ENCODE assay signal across 24 cellular contexts in genomic region chr6:148450866-148451265, GRCh38.
DNase-seq lines count a peak whose midpoint lies in the region; ATAC-seq, FAIRE-seq and TF ChIP-seq lines count a peak whose summit lies in the region.
"Had no signal": no experiment of that assay in that cellular context is flagged by ENCODE, and none has a peak within 500 bp of the region (broad histone marks: within the 10 kb centered on the region; RNA-seq: fewer than 3 reads in every experiment).

No MANE protein-coding gene starts in this region.

- H3K9ac ChIP-seq in BLaER1 treated with 17β-estradiol and CSF1 and Interleukin-3, amounts not matched to agents 10 nM and 100 nM: no peak overlapping the region
- H3K9ac ChIP-seq in endodermal cell (ENCODE audit: extremely low read depth, low read length, poor library complexity, severe bottlenecking) (no peak overlapping the region), trophoblast cell (ENCODE audit: low read length) (no peak overlapping the region), kidney (ENCODE audit: low read length in 2 of 2) (no peak overlapping the region)
- H3K9ac ChIP-seq: GM23248 had no signal

- H3K27ac Mint-ChIP-seq in endodermal cell (no peak overlapping the region), nephron progenitor cell (no peak overlapping the region)

- H3K36me3 Mint-ChIP-seq in endodermal cell (ENCODE audit: low read depth) (peaks cover 4% of the 10 kb centered on the region), nephron progenitor cell (ENCODE audit: low read depth) (peaks cover 59% of the 10 kb centered on the region)

- H4K20me1 ChIP-seq in BLaER1 treated with 17β-estradiol and CSF1 and Interleukin-3, amounts not matched to agents 10 nM and 100 nM: peaks cover 0 to 11% (median 0%) of the 10 kb centered on the region in 11 experiments; a peak in 9 of 22 replicates

- H3K4me3 ChIP-seq in BLaER1 treated with 17β-estradiol and CSF1 and Interleukin-3, amounts not matched to agents 10 nM and 100 nM: no peak overlapping the region
- no peak overlapping the region for H3K4me3 ChIP-seq in endodermal cell (ENCODE audit: low read length)
- H3K4me3 ChIP-seq in trophoblast cell (ENCODE audit: low read depth, low read length): no peak overlapping the region
- no peak overlapping the region for H3K4me3 ChIP-seq in kidney (ENCODE audit: low read length in 2 of 2)
- H3K4me3 ChIP-seq: A549, GM23248 had no signal

- H3K4me2 ChIP-seq in BLaER1 treated with 17β-estradiol and CSF1 and Interleukin-3, amounts not matched to agents 10 nM and 100 nM: peak overlapping the region in 8 of 11 experiments; percentile 58 to 75 (median 70); a peak in 10 of 22 replicates
- no peak overlapping the region for H3K4me2 ChIP-seq in trophoblast cell (ENCODE audit: low read length)
- H3K4me2 ChIP-seq: A549 had no signal

- H3K4me3 Mint-ChIP-seq in endodermal cell (no peak overlapping the region), nephron progenitor cell (no peak overlapping the region)

- peak; percentile 22 for DNase-seq in SK-MEL-5 (ENCODE audit: low read depth, low spot score)
- peak; percentile 11 for DNase-seq in endodermal cell
- DNase-seq in trophoblast cell: peak; percentile 77 to 80
- no peak for DNase-seq in kidney
- DNase-seq in stimulated activated CD8-positive, alpha-beta memory T cell treated with anti-CD3 and anti-CD28 coated beads, Interleukin-4, amount 100 ng/mL, for 48 hours: no peak
- no peak for DNase-seq in nephron progenitor cell
- DNase-seq: 8988T; ACHN; AML-193; BE2C; C1 segment of cervical spinal cord; CD4-positive, alpha-beta memory T cell; COR-L47; DMS153; DND-41; GM23248; H7; HCEC 1CT had no signal

- no peak for FAIRE-seq in kidney (lab: Jason Lieb, UNC)
- FAIRE-seq: A549, G401.6, GM12892, H1 had no signal

- peaks cover 23% of the 10 kb centered on the region for H3K4me1 Mint-ChIP-seq in endodermal cell
- H3K4me1 Mint-ChIP-seq in nephron progenitor cell: peaks cover 56% of the 10 kb centered on the region

- H3K23ac ChIP-seq in trophoblast cell (ENCODE audit: low read length): no peak overlapping the region

- TF ChIP-seq CTCF in endodermal cell (conservative IDR thresholded peaks at IDR 0.05) (no peak), kidney (IDR thresholded peaks at IDR 0.05; ENCODE audit: borderline replicate concordance, extremely low read depth, insufficient read depth) (no peak), nephron progenitor cell (IDR thresholded peaks at IDR 0.05) (no peak)

- H4K91ac ChIP-seq in trophoblast cell (ENCODE audit: low read depth, low read length): no peak overlapping the region

- peaks cover 0 to 9% (median 0%) of the 10 kb centered on the region in 11 experiments; a peak in 2 of 22 replicates for H3K36me3 ChIP-seq in BLaER1 treated with 17β-estradiol and CSF1 and Interleukin-3, amounts not matched to agents 10 nM and 100 nM
- peaks cover 7% of the 10 kb centered on the region for H3K36me3 ChIP-seq in endodermal cell (ENCODE audit: control insufficient read depth, insufficient read depth, low read length)
- H3K36me3 ChIP-seq in trophoblast cell (ENCODE audit: control insufficient read depth in 1 of 2, insufficient read depth in 2 of 2, low read length in 2 of 2): no peaks in the 10 kb centered on the region
- H3K36me3 ChIP-seq in kidney (ENCODE audit: control insufficient read depth in 1 of 2, insufficient read depth in 2 of 2, low read length in 2 of 2): no peaks in the 10 kb centered on the region
- H3K36me3 ChIP-seq: BE2C had no signal

- no peak overlapping the region for H3K14ac ChIP-seq in trophoblast cell (ENCODE audit: low read length)

- no peak overlapping the region for H3K27ac ChIP-seq in BLaER1 treated with 17β-estradiol and CSF1 and Interleukin-3, amounts not matched to agents 10 nM and 100 nM
- H3K27ac ChIP-seq in endodermal cell (ENCODE audit: low read depth, low read length) (no peak overlapping the region), trophoblast cell (ENCODE audit: low read depth, low read length) (no peak overlapping the region), kidney (ENCODE audit: low read depth in 2 of 2, low read length in 2 of 2) (no peak overlapping the region)
- H3K27ac ChIP-seq: A549, GM23248 had no signal

- peaks cover 5% of the 10 kb centered on the region for H3K79me1 ChIP-seq in trophoblast cell (ENCODE audit: low read length)

- no peak overlapping the region for H4K12ac ChIP-seq in trophoblast cell (ENCODE audit: low read depth, low read length)

- H3K18ac ChIP-seq in trophoblast cell (ENCODE audit: low read length): no peak overlapping the region

- intact Hi-C loops in kidney (cut with DNase I): loop anchor here (10.0 kb wide), 1 partner anchor 266 kb away; no protein-coding TSS in a partner anchor

- peaks cover 0 to 53% (median 23%) of the 10 kb centered on the region in 11 experiments; a peak in 13 of 22 replicates for H3K27me3 ChIP-seq in BLaER1 treated with 17β-estradiol and CSF1 and Interleukin-3, amounts not matched to agents 10 nM and 100 nM
- H3K27me3 ChIP-seq in endodermal cell (ENCODE audit: control insufficient read depth, insufficient read depth, low read length, poor library complexity, severe bottlenecking) (no peaks in the 10 kb centered on the region), trophoblast cell (ENCODE audit: insufficient read depth, low read length) (no peaks in the 10 kb centered on the region)
- H3K27me3 ChIP-seq: BE2C had no signal

- H3K27me3 Mint-ChIP-seq in endodermal cell (ENCODE audit: insufficient read depth) (no peaks in the 10 kb centered on the region), nephron progenitor cell (ENCODE audit: low read depth, poor library complexity) (no peaks in the 10 kb centered on the region)

- ATAC-seq in HG03378 (IDR thresholded peaks at IDR 0.05; ENCODE audit: unreplicated experiment): no peak
- ATAC-seq: A549 had no signal

- no peak overlapping the region for H4K8ac ChIP-seq in trophoblast cell (ENCODE audit: low read depth, low read length)

- H2AFZ ChIP-seq in trophoblast cell (ENCODE audit: insufficient read depth, low read length, poor library complexity): no peak overlapping the region
- H2AFZ ChIP-seq: GM23248 had no signal

- in situ Hi-C loops in SK-MEL-5 (cut with HindIII; ENCODE audit: low pct_unique_long_range_greater_than_20kb, low sequenced_read_pairs): no loop called here

- no peak overlapping the region for H3K4ac ChIP-seq in trophoblast cell (ENCODE audit: low read depth, low read length)

- H2BK5ac ChIP-seq in trophoblast cell (ENCODE audit: low read depth, low read length, poor library complexity): no peak overlapping the region

- no peak overlapping the region for H2AK5ac ChIP-seq in trophoblast cell (ENCODE audit: low read length)

- H2BK120ac ChIP-seq in trophoblast cell (ENCODE audit: insufficient read depth, low read length, poor library complexity): no peak overlapping the region

- peaks cover 17 to 74% (median 22%) of the 10 kb centered on the region in 10 experiments for H3K4me1 ChIP-seq in BLaER1 treated with 17β-estradiol and CSF1 and Interleukin-3, amounts not matched to agents 10 nM and 100 nM
- H3K4me1 ChIP-seq in endodermal cell (ENCODE audit: control insufficient read depth, insufficient read depth, low read length): peaks cover 4% of the 10 kb centered on the region
- H3K4me1 ChIP-seq in trophoblast cell (ENCODE audit: control insufficient read depth in 1 of 2, insufficient read depth in 2 of 2, low read length in 2 of 2): peaks cover 12 to 14% of the 10 kb centered on the region in 2 experiments
- H3K4me1 ChIP-seq in kidney (ENCODE audit: control insufficient read depth in 1 of 2, insufficient read depth in 1 of 2, low read depth in 1 of 2, low read length in 2 of 2): no peaks in the 10 kb centered on the region
- H3K4me1 ChIP-seq: A549, BE2C had no signal

- peaks cover 3% of the 10 kb centered on the region for H3K79me2 ChIP-seq in trophoblast cell (ENCODE audit: control insufficient read depth, insufficient read depth, low read length, poor library complexity)

- H3K9me3 ChIP-seq in BLaER1 treated with 17β-estradiol and CSF1 and Interleukin-3, amounts not matched to agents 10 nM and 100 nM (replicated peaks in 1 of 11): no peaks in the 10 kb centered on the region
- H3K9me3 ChIP-seq in endodermal cell (ENCODE audit: control insufficient read depth, low read length): no peaks in the 10 kb centered on the region
- no peaks in the 10 kb centered on the region for H3K9me3 ChIP-seq in trophoblast cell (ENCODE audit: insufficient read depth, low read depth, low read length)
- no peaks in the 10 kb centered on the region for H3K9me3 ChIP-seq in kidney (ENCODE audit: control insufficient read depth in 1 of 2, low read length in 2 of 2)
- H3K9me3 ChIP-seq: A549, BE2C had no signal

- no peak overlapping the region for H2BK12ac ChIP-seq in trophoblast cell (ENCODE audit: low read length)

- H3K9me3 Mint-ChIP-seq in endodermal cell: no peaks in the 10 kb centered on the region
- H3K9me3 Mint-ChIP-seq in nephron progenitor cell: no peaks in the 10 kb centered on the region

Comparison
In these comparisons a context has a peak if more than half of its experiments do, and no peak if none do; other contexts are left out.
1. DNase-seq: peak in SK-MEL-5 (single experiment), endodermal cell (single experiment) and trophoblast cell (2 of 2); none in kidney (single experiment), stimulated activated CD8-positive, alpha-beta memory T cell treated with anti-CD3 and anti-CD28 coated beads, Interleukin-4, amount 100 ng/mL, for 48 hours (single experiment) and nephron progenitor cell (single experiment).